Comparison of ENCODE assay signal across 8 cellular contexts in the genomic region with DNA sequence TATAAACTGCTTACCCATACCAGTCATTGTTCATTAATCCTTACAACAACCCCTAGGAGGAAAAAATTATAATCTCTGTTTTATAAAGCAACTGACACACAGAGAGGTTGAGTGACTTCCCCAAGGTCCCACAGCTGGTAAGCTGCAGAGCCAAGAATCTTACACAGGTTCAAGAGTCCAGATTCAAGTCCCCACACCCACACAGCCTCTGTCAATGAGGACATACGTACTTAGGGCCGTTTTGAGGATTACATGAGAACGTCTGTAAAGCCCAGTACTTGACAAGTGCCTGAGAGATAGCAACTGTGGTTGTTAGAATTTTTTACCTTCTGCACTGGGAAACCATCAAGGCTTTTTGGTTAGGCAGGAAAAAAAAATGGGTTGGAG. TPM values are rescaled to one million over a fixed set of nuclear protein-coding genes. Genes with fewer than 3 reads are reported as not detected.
DNase-seq lines count a peak whose midpoint lies in the region; ATAC-seq and TF ChIP-seq lines count a peak whose summit lies in the region.

No MANE protein-coding gene starts in this region.

- peak overlapping the region; percentile 76 for H3K27ac ChIP-seq in HL-60 (replicated peaks)

- no peaks in the 10 kb centered on the region for H3K36me3 ChIP-seq in mucosa of descending colon (ENCODE audit: low read depth)

- ATAC-seq in mucosa of descending colon (peak; percentile 76), GM21423 (IDR thresholded peaks at IDR 0.05; ENCODE audit: unreplicated experiment) (no peak)

- TF ChIP-seq CTCF in GM12865 (IDR thresholded peaks at IDR 0.05; ENCODE audit: insufficient read depth, low read depth, low read length, missing control alignments) (no peak), HL-60 (IDR thresholded peaks at IDR 0.05; ENCODE audit: insufficient read depth, low read length) (no peak), cardiac fibroblast (IDR thresholded peaks at IDR 0.05; ENCODE audit: low read depth, low read length) (no peak), mucosa of descending colon (IDR thresholded peaks at IDR 0.05) (no peak), GM10266 (IDR thresholded peaks at IDR 0.05; ENCODE audit: control insufficient read depth, insufficient read depth, low read depth, missing control alignments) (no peak)

- peaks cover 4% of the 10 kb centered on the region for H3K4me1 ChIP-seq in mucosa of descending colon (ENCODE audit: low read depth)

- peak overlapping the region; percentile 80 for H3K4me3 ChIP-seq in GM12865 (ENCODE audit: low read depth, low read length)
- peak overlapping the region; percentile 50 for H3K4me3 ChIP-seq in HL-60 (replicated peaks; ENCODE audit: insufficient read depth, low read length)
- peak overlapping the region; percentile 56 to 65 for H3K4me3 ChIP-seq in cardiac fibroblast (replicated peaks in 1 of 2; ENCODE audit: low read depth in 2 of 2, low read length in 2 of 2)
- H3K4me3 ChIP-seq in mucosa of descending colon = no peak overlapping the region

- no peaks in the 10 kb centered on the region for H3K9me3 ChIP-seq in mucosa of descending colon

- intact Hi-C loops in mucosa of descending colon (cut with DNase I, micrococcal nuclease) = no loop called here

- H3K27me3 ChIP-seq in HL-60 (ENCODE audit: insufficient read depth, poor library complexity, severe bottlenecking) = no peaks in the 10 kb centered on the region

- DNase-seq in GM12865 (ENCODE audit: low read depth) (peak; percentile 14), HL-60 (ENCODE audit: low read depth in 1 of 2, low spot score in 1 of 2) (peak in 1 of 2 experiments; percentile 9), cardiac fibroblast (ENCODE audit: low read depth in 2 of 2) (peak; percentile 4 to 29), mucosa of descending colon (peak in 1 of 3 donors; percentile 52), GM10266 (ENCODE audit: extremely low spot score) (no peak), NCI-H446 treated with DMSO at 0.1 percent for 48 hours (lab: John Stamatoyannopoulos, UW) (no peak), NCI-H146 (lab: John Stamatoyannopoulos, UW) (no peak)

RNA-seq across cellular contexts. Expression of a gene that starts 0.6 kb away (rescaled TPM):
- 10 to 100 TPM; 19.3 to 31.2 (median 23.3) TPM for total RNA-seq in mucosa of descending colon

Comparison
In these comparisons a context has a peak if more than half of its experiments do, and no peak if none do; other contexts are left out.
1. DNase-seq: peak in GM12865 (single experiment) and cardiac fibroblast (2 of 2); none in GM10266 (single experiment), NCI-H446 treated with DMSO at 0.1 percent for 48 hours (single experiment) and NCI-H146 (single experiment).